Comparison of ENCODE assay signal across 7 cellular contexts in genomic region chr11:107859459-107860239, GRCh38.
A peak's percentile ranks its signal among the peaks of the same experiment; 100 is the strongest.
DNase-seq lines count a peak whose midpoint lies in the region; ATAC-seq and TF ChIP-seq lines count a peak whose summit lies in the region.

No MANE protein-coding gene starts in this region.

- TF ChIP-seq CTCF in GM13976 (IDR thresholded peaks at IDR 0.05; ENCODE audit: borderline replicate concordance, control extremely low read depth, extremely low read depth, insufficient read depth, missing control alignments) (no peak), RWPE2 (IDR thresholded peaks at IDR 0.05; ENCODE audit: poor library complexity, severe bottlenecking) (no peak)

- in situ Hi-C loops in GM13976 (cut with MboI; ENCODE audit: low sequenced_read_pairs, unreplicated experiment): no loop called here

- ATAC-seq in RWPE2 (ENCODE audit: low read depth): no peak; the same call in 2 of the 3 replicates

- H3K4me1 ChIP-seq in HUES48 (ENCODE audit: control insufficient read depth, insufficient read depth, low read length) (peaks cover 6% of the 10 kb centered on the region), RWPE2 (ENCODE audit: insufficient read depth, poor library complexity, severe bottlenecking) (no peaks in the 10 kb centered on the region)

- H3K27me3 ChIP-seq in HUES48 (ENCODE audit: control insufficient read depth, insufficient read depth, low read length) (peaks cover 11% of the 10 kb centered on the region), RWPE2 (ENCODE audit: insufficient read depth, poor library complexity, severe bottlenecking) (no peaks in the 10 kb centered on the region)

- no peaks in the 10 kb centered on the region for H3K9me3 ChIP-seq in HUES48 (ENCODE audit: control insufficient read depth, insufficient read depth, low read length)
- H3K9me3 ChIP-seq in RWPE2 (ENCODE audit: severe bottlenecking): no peaks in the 10 kb centered on the region

- H3K4me3 ChIP-seq in HUES48 (ENCODE audit: low read depth, low read length) (peak overlapping the region; percentile 85), RWPE2 (ENCODE audit: severe bottlenecking) (peak overlapping the region; percentile 91)

- H3K36me3 ChIP-seq in HUES48 (ENCODE audit: control insufficient read depth, insufficient read depth, low read length): no peaks in the 10 kb centered on the region
- peaks cover 9% of the 10 kb centered on the region for H3K36me3 ChIP-seq in RWPE2 (ENCODE audit: low read depth)

- peak overlapping the region; percentile 30 for H3K9ac ChIP-seq in HUES48 (ENCODE audit: low read depth, low read length)

- peak overlapping the region; percentile 88 for H3K27ac ChIP-seq in HUES48 (ENCODE audit: low read depth, low read length)
- H3K27ac ChIP-seq in RWPE2 (ENCODE audit: poor library complexity, severe bottlenecking): peak overlapping the region; percentile 71

- DNase-seq in GM13976 (ENCODE audit: low spot score) (peak; percentile 43), RWPE2 (ENCODE audit: low spot score) (peak; percentile 59), astrocyte of the hippocampus (ENCODE audit: low read depth, low spot score) (peak; percentile 63), iPS-NIHi7 (ENCODE audit: extremely low spot score) (peak; percentile 22), putamen (ENCODE audit: low spot score) (no peak)
- DNase-seq in stimulated activated CD4-positive, alpha-beta T cell treated with anti-CD3 and anti-CD28 coated beads, Interleukin-15, amount 100 ng/mL, for 24 hours: peak; percentile 59
